Comparison of ENCODE assay signal across 16 cellular contexts in the genomic region with DNA sequence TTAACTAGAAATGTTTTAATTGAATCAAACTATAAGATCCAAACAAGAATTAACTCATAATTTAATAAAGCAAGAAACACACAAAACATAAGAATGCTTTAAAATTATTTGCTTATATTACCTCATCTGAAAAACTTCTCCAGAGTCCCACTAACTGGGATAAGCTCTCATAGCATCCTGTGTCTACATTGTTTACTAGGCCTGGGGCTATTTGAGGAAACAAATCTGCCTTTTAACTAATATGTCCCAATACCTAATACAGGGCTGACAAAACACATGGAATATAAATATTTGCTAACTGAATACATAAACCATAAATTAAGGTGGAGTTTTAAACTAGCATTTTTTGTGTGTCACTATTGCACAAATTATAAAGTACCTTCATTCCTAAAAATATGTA.
"Had no signal": no experiment of that assay in that cellular context is flagged by ENCODE, and none has a peak within 500 bp of the region (broad histone marks: within the 10 kb centered on the region; RNA-seq: fewer than 3 reads in every experiment).

No MANE protein-coding gene starts in this region.

- H3K36me3 ChIP-seq: colonic mucosa, heart left ventricle, right atrium auricular region, sigmoid colon, stomach had no signal

- H3K4me3 ChIP-seq: colonic mucosa, heart left ventricle, right atrium auricular region, sigmoid colon, stomach had no signal

- FAIRE-seq: endothelial cell of umbilical vein, islet of Langerhans, small intestine, urothelium cell line had no signal

- H3K4me1 ChIP-seq: colonic mucosa, heart left ventricle, right atrium auricular region, sigmoid colon, stomach had no signal

- DNase-seq: colonic mucosa; dermis blood vessel endothelial cell; heart left ventricle; hippocampal formation; kidney glomerular epithelial cell; natural killer cell; posterior cingulate gyrus; sigmoid colon; small intestine; stimulated activated CD4-positive, alpha-beta T cell treated with anti-CD3 and anti-CD28 coated beads, Interleukin-12 subunit alpha, Interleukin-12 subunit beta, amount 100 ng/mL, for 4 hours; stimulated activated naive CD4-positive, alpha-beta T cell; stomach had no signal

- H3K27ac ChIP-seq: colonic mucosa, heart left ventricle, right atrium auricular region, sigmoid colon, stomach had no signal

- H3K27me3 ChIP-seq: colonic mucosa, heart left ventricle, right atrium auricular region, sigmoid colon, stomach had no signal
